9 cellular contexts compared by ENCODE assay signal in genomic region chr2:28624798-28625701, GRCh38.
DNase-seq lines count a peak whose midpoint lies in the region; ATAC-seq, FAIRE-seq and TF ChIP-seq lines count a peak whose summit lies in the region.
"Had no signal": no experiment of that assay in that cellular context is flagged by ENCODE, and none has a peak within 500 bp of the region (broad histone marks: within the 10 kb centered on the region; RNA-seq: fewer than 3 reads in every experiment).

No MANE protein-coding gene starts in this region.

- no peaks in the 10 kb centered on the region for H3K27me3 Mint-ChIP-seq in activated CD4-positive, alpha-beta T cell treated with anti-CD3 and anti-CD28 coated beads for 36 hours

- H3K27ac Mint-ChIP-seq in activated CD4-positive, alpha-beta T cell treated with anti-CD3 and anti-CD28 coated beads for 36 hours, result peak overlapping the region; percentile 93

- H3K9me3 Mint-ChIP-seq in activated CD4-positive, alpha-beta T cell treated with anti-CD3 and anti-CD28 coated beads for 36 hours (ENCODE audit: low read depth), result peaks cover 5% of the 10 kb centered on the region

- intact Hi-C loops in activated CD4-positive, alpha-beta T cell treated with anti-CD3 and anti-CD28 coated beads for 36 hours (cut with DNase I, micrococcal nuclease), result loop anchor here (1.0 to 10.0 kb wide), 5 partner anchors 14 to 1520 kb away; partner anchors contain the start of gene YPEL5 (in 1 of the 2)
- intact Hi-C loops in dorsolateral prefrontal cortex (cut with DNase I), result loop anchor here in 1 of 2 donors (10.0 kb wide), 1 partner anchor 130 kb away; the partner anchor contains the start of gene PPP1CB

- H3K27me3 ChIP-seq in dorsolateral prefrontal cortex, result no peaks in the 10 kb centered on the region
- no peaks in the 10 kb centered on the region for H3K27me3 ChIP-seq in muscle layer of colon (ENCODE audit: control insufficient read depth in 1 of 2, insufficient read depth in 2 of 2, low read length in 2 of 2)

- no peak for FAIRE-seq in H54 (lab: Jason Lieb, UNC)
- FAIRE-seq: endometrium had no signal

- no peak for TF ChIP-seq POLR2A in H54 (IDR thresholded peaks at IDR 0.05; ENCODE audit: low read depth, low read length)

- peak; percentile 55 for DNase-seq in CD1c-positive myeloid dendritic cell (ENCODE audit: extremely low spot score)
- DNase-seq in activated CD4-positive, alpha-beta T cell treated with anti-CD3 and anti-CD28 coated beads for 36 hours, result peak; percentile 83
- no peak for DNase-seq in dorsolateral prefrontal cortex
- peak; percentile 56 for DNase-seq in stimulated activated naive CD4-positive, alpha-beta T cell treated with Interleukin-2 at 50 U/mL for 16 hours (lab: John Stamatoyannopoulos, UW)
- DNase-seq in NCI-H2227 treated with DMSO at 0.1 percent for 48 hours (lab: John Stamatoyannopoulos, UW), result no peak
- DNase-seq in H54 (ENCODE audit: insufficient read length, low spot score), result no peak

- peak overlapping the region in 48 of 59 donors; percentile 8 to 92 (median 68) for H3K27ac ChIP-seq in dorsolateral prefrontal cortex
- H3K27ac ChIP-seq in muscle layer of colon (ENCODE audit: low read depth, low read length), result peak overlapping the region; percentile 87

- peak overlapping the region; percentile 7 for H3K9ac ChIP-seq in muscle layer of colon (ENCODE audit: low read length)

- CTCF ChIA-PET in activated CD4-positive, alpha-beta T cell treated with anti-CD3 and anti-CD28 coated beads for 36 hours (lab: Charles Lee), result interaction anchor here (0.6 to 1.9 kb wide), 8 partner anchors 8 to 356 kb away, joined by 3 to 9 read pairs (median 4); no protein-coding TSS in a partner anchor

- peak; percentile 52 for ATAC-seq in HG03095 (IDR thresholded peaks at IDR 0.05; ENCODE audit: unreplicated experiment)
- ATAC-seq in activated CD4-positive, alpha-beta T cell treated with anti-CD3 and anti-CD28 coated beads for 36 hours, result peak; percentile 69

- no peaks in the 10 kb centered on the region for H3K36me3 ChIP-seq in muscle layer of colon (ENCODE audit: insufficient read depth, low read length)

- peaks cover 56% of the 10 kb centered on the region for H3K4me1 ChIP-seq in muscle layer of colon (ENCODE audit: insufficient read depth, low read length)

- H3K4me1 Mint-ChIP-seq in activated CD4-positive, alpha-beta T cell treated with anti-CD3 and anti-CD28 coated beads for 36 hours, result peaks cover 80% of the 10 kb centered on the region

- H3K4me3 Mint-ChIP-seq in activated CD4-positive, alpha-beta T cell treated with anti-CD3 and anti-CD28 coated beads for 36 hours, result peak overlapping the region; percentile 69

- no peaks in the 10 kb centered on the region for H3K9me3 ChIP-seq in muscle layer of colon (ENCODE audit: low read length)

- TF ChIP-seq CTCF in dorsolateral prefrontal cortex (IDR thresholded peaks at IDR 0.05 in 54 of 56, conservative IDR thresholded peaks at IDR 0.05 in 2 of 56; ENCODE audit: low read depth in 1 of 56, partially characterized antibody in 56 of 56), result no peak

- POLR2A ChIA-PET in activated CD4-positive, alpha-beta T cell treated with anti-CD3 and anti-CD28 coated beads for 36 hours (lab: Charles Lee), result interaction anchor here (0.7 to 0.9 kb wide), 3 partner anchors 9 to 127 kb away, joined by 3 to 7 read pairs (median 3); partner anchors contain the start of gene PPP1CB

- H3K36me3 Mint-ChIP-seq in activated CD4-positive, alpha-beta T cell treated with anti-CD3 and anti-CD28 coated beads for 36 hours (ENCODE audit: low read depth), result peaks cover 2% of the 10 kb centered on the region

- H3K4me3 ChIP-seq in dorsolateral prefrontal cortex (no peak overlapping the region), muscle layer of colon (ENCODE audit: low read depth in 1 of 2, low read length in 2 of 2) (peak overlapping the region; percentile 12 to 28)

Comparison
In these comparisons a context has a peak if more than half of its experiments do, and no peak if none do; other contexts are left out.
1. DNase-seq: peak in CD1c-positive myeloid dendritic cell (single experiment), activated CD4-positive, alpha-beta T cell treated with anti-CD3 and anti-CD28 coated beads for 36 hours (single experiment) and stimulated activated naive CD4-positive, alpha-beta T cell treated with Interleukin-2 at 50 U/mL for 16 hours (single experiment); none in dorsolateral prefrontal cortex (0 of 10), NCI-H2227 treated with DMSO at 0.1 percent for 48 hours (single experiment) and H54 (single experiment).
2. H3K4me3 ChIP-seq: peak in muscle layer of colon (2 of 2); none in dorsolateral prefrontal cortex (0 of 59).